Comparison of ENCODE assay signal across 8 cellular contexts in genomic region chr17:9020824-9021157, GRCh38. TPM values are rescaled to one million over a fixed set of nuclear protein-coding genes. Genes with fewer than 3 reads are reported as not detected.
DNase-seq lines count a peak whose midpoint lies in the region; ATAC-seq, FAIRE-seq and TF ChIP-seq lines count a peak whose summit lies in the region.

No MANE protein-coding gene starts in this region.

- CTCF ChIA-PET in A549 (lab: Yijun Ruan, JAX) = interaction anchor here (1.2 to 3.2 kb wide), 5 partner anchors 9 to 501 kb away, joined by 3 to 18 read pairs (median 6); no protein-coding TSS in a partner anchor

- FAIRE-seq in A549 (lab: Jason Lieb, UNC) = no peak

- H3K27ac ChIP-seq in A549 = peak overlapping the region in 1 of 2 experiments; percentile 66; a peak in 2 of 6 replicates
- no peak overlapping the region for H3K27ac ChIP-seq in brain microvascular endothelial cell
- H3K27ac ChIP-seq in muscle layer of colon (ENCODE audit: low read depth, low read length) = peak overlapping the region; percentile 75

- H3K36me3 ChIP-seq in HAP-1 (replicated peaks) (no peaks in the 10 kb centered on the region), brain microvascular endothelial cell (replicated peaks) (no peaks in the 10 kb centered on the region), muscle layer of colon (ENCODE audit: insufficient read depth, low read length) (no peaks in the 10 kb centered on the region)

- H3K4me2 ChIP-seq in A549 = peak overlapping the region; percentile 89

- TF ChIP-seq EP300 in A549 (IDR thresholded peaks at IDR 0.05) = no peak

- WGBS in A549 (ENCODE audit: missing lambda C conversion rate) = 20% methylated on average over 21 of the region's 25 CpGs

- DNase-seq in A549 (ENCODE audit: low read depth in 1 of 2, low spot score in 1 of 2) (no peak), HAP-1 (ENCODE audit: low spot score in 2 of 2) (no peak), brain microvascular endothelial cell (no peak), anterior cingulate cortex (lab: John Stamatoyannopoulos, UW) (no peak), DMS153 (lab: John Stamatoyannopoulos, UW) (no peak)
- no peak for DNase-seq in stimulated activated CD4-positive, alpha-beta T cell treated with anti-CD3 and anti-CD28 coated beads, Interleukin-2, amount 100 ng/mL, for 48 hours

- H3K4me1 ChIP-seq in A549 (peaks cover 14% of the 10 kb centered on the region; the same call in 1 of the 3 replicates), HAP-1 (no peaks in the 10 kb centered on the region; the same call in 1 of the 2 replicates), muscle layer of colon (ENCODE audit: insufficient read depth, low read length) (peaks cover 9% of the 10 kb centered on the region)

- H3K4me3 ChIP-seq in A549 (peak overlapping the region; percentile 84), HAP-1 (peak overlapping the region; percentile 42), brain microvascular endothelial cell (ENCODE audit: low read depth, low read length) (peak overlapping the region; percentile 45), muscle layer of colon (ENCODE audit: low read depth in 1 of 2, low read length in 2 of 2) (peak overlapping the region; percentile 42 to 58)

- POLR2A ChIA-PET in A549 (lab: Yijun Ruan, JAX) = no interaction called here

- H3K27me3 ChIP-seq in HAP-1 (ENCODE audit: low read depth) = peaks cover 8% of the 10 kb centered on the region
- peaks cover 32% of the 10 kb centered on the region for H3K27me3 ChIP-seq in brain microvascular endothelial cell (replicated peaks)
- H3K27me3 ChIP-seq in muscle layer of colon (ENCODE audit: control insufficient read depth in 1 of 2, insufficient read depth in 2 of 2, low read length in 2 of 2) = peaks cover 0 to 14% of the 10 kb centered on the region in 2 donors

- ATAC-seq in A549 (peak in 1 of 2 experiments; percentile 2; a peak in 1 of 6 replicates), GM18909 (IDR thresholded peaks at IDR 0.05; ENCODE audit: poor library complexity, unreplicated experiment) (no peak)

- in situ Hi-C loops in HAP-1 (cut with MboI; ENCODE audit: low sequenced_read_pairs) = loop anchor here (25.0 kb wide), 1 partner anchor 517 kb away; no protein-coding TSS in a partner anchor
- in situ Hi-C loops in brain microvascular endothelial cell (cut with HindIII; ENCODE audit: low pct_ligation_motif_present, low sequenced_read_pairs) = no loop called here

- TF ChIP-seq CTCF in A549 (IDR thresholded peaks at IDR 0.05) (no peak), brain microvascular endothelial cell (IDR thresholded peaks at IDR 0.05; ENCODE audit: low read depth, low read length, missing control alignments) (no peak)

- H3K9ac ChIP-seq in muscle layer of colon (ENCODE audit: low read length) = no peak overlapping the region

- TF ChIP-seq POLR2A in A549 (IDR thresholded peaks at IDR 0.05; ENCODE audit: low read length) = no peak

- no peaks in the 10 kb centered on the region for H3K9me3 ChIP-seq in A549
- H3K9me3 ChIP-seq in HAP-1 = no peaks in the 10 kb centered on the region
- no peaks in the 10 kb centered on the region for H3K9me3 ChIP-seq in muscle layer of colon (ENCODE audit: low read length)

- no peak for TF ChIP-seq RAD21 in A549 (conservative IDR thresholded peaks at IDR 0.05 in 1 of 2, IDR thresholded peaks at IDR 0.05 in 1 of 2)

TF ChIP-seq in A549, 52 proteins besides CTCF, POLR2A, EP300 and RAD21:
- TF ChIP-seq FOSL2 (IDR thresholded peaks at IDR 0.05) = no peak
- TF ChIP-seq FOSL2 (CRISPR knock-in tag; IDR thresholded peaks at IDR 0.05) = no peak
- TF ChIP-seq, protein P1, sequence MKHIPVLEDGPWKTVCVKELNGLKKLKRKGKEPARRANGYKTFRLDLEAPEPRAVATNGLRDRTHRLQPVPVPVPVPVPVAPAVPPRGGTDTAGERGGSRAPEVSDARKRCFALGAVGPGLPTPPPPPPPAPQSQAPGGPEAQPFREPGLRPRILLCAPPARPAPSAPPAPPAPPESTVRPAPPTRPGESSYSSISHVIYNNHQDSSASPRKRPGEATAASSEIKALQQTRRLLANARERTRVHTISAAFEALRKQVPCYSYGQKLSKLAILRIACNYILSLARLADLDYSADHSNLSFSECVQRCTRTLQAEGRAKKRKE (CRISPR knock-in tag; IDR thresholded peaks at IDR 0.05; ENCODE audit: low read depth) = no peak
- no peak for TF ChIP-seq PBX3 (IDR thresholded peaks at IDR 0.05)
- TF ChIP-seq MAFK (IDR thresholded peaks at IDR 0.05; ENCODE audit: partially characterized antibody) = no peak
- TF ChIP-seq FOXS1 (CRISPR knock-in tag; IDR thresholded peaks at IDR 0.05) = no peak
- no peak for TF ChIP-seq RCOR1 (IDR thresholded peaks at IDR 0.05; ENCODE audit: low read depth, low read length)
- TF ChIP-seq MAX (IDR thresholded peaks at IDR 0.05) = no peak

RNA-seq across cellular contexts. Expression of gene NTN1, which starts 0.5 kb away (rescaled TPM):
- 0.13 and 0.21 TPM in 2 replicates for polyA plus RNA-seq in A549 (2011; rRNA removed)
- 0.09 and 0.18 TPM in 2 replicates for polyA plus RNA-seq in A549 (2012; cell fraction: cytosol; rRNA removed)
- polyA plus RNA-seq in A549 (2012; cell fraction: nucleus; rRNA removed) = 0.28 and 0.46 TPM in 2 replicates
- 0.12 to 0.20 TPM (median 0.17 TPM) in 3 replicates for polyA plus RNA-seq in A549 (2017; fragmentation: RNase III; extraction: RNeasy Plus Mini Kit Qiagen cat#74134 plus additional on column Dnase treatment)
- 0.10 and 0.12 TPM in 2 replicates for polyA minus RNA-seq in A549 (2011; rRNA and poly(A)+ RNA removed)

RNA-seq across cellular contexts. Expression of gene PIK3R5, which starts 55.3 kb away (rescaled TPM):
- polyA plus RNA-seq in A549 (2011; rRNA removed) (0.01 TPM in 1 of 2 replicates, not detected in the other), A549 (2017; fragmentation: RNase III; extraction: RNeasy Plus Mini Kit Qiagen cat#74134 plus additional on column Dnase treatment) (not detected in 3 replicates)
- polyA plus RNA-seq in A549 (2012; cell fraction: cytosol; rRNA removed) = 0.01 and 0.10 TPM in 2 replicates
- 0.28 TPM in 1 of 2 replicates, not detected in the other for polyA plus RNA-seq in A549 (2012; cell fraction: nucleus; rRNA removed)
- not detected in 2 replicates for polyA minus RNA-seq in A549 (2011; rRNA and poly(A)+ RNA removed)
